ENCODE assay signal across 2 cellular contexts in genomic region chr10:74873803-74874452, GRCh38.
TF ChIP-seq lines count a peak whose summit lies in the region.

No MANE protein-coding gene starts in this region.

TF ChIP-seq in IMR-90, 13 proteins besides CTCF, POLR2A, EP300 and RAD21:
- TF ChIP-seq CEBPB (IDR thresholded peaks at IDR 0.05; ENCODE audit: low read depth, low read length) (peak; percentile 63), USF2 (IDR thresholded peaks at IDR 0.05; ENCODE audit: low read depth, low read length) (no peak), CHD1 (IDR thresholded peaks at IDR 0.05; ENCODE audit: low read depth, low read length) (no peak)

TF ChIP-seq in GM12878, 131 proteins besides CTCF, POLR2A, EP300 and RAD21:
- TF ChIP-seq, protein P1, sequence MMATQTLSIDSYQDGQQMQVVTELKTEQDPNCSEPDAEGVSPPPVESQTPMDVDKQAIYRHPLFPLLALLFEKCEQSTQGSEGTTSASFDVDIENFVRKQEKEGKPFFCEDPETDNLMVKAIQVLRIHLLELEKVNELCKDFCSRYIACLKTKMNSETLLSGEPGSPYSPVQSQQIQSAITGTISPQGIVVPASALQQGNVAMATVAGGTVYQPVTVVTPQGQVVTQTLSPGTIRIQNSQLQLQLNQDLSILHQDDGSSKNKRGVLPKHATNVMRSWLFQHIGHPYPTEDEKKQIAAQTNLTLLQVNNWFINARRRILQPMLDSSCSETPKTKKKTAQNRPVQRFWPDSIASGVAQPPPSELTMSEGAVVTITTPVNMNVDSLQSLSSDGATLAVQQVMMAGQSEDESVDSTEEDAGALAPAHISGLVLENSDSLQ (IDR thresholded peaks at IDR 0.05): peak; percentile 27; the same call in 1 of the 2 replicates
- TF ChIP-seq MEF2B (IDR thresholded peaks at IDR 0.05; ENCODE audit: partially characterized antibody, poor library complexity, severe bottlenecking): peak; percentile 85
- TF ChIP-seq YY1 (IDR thresholded peaks at IDR 0.05; ENCODE audit: low read depth, low read length): no peak
